ENCODE assay signal across 12 cellular contexts in the genomic region with DNA sequence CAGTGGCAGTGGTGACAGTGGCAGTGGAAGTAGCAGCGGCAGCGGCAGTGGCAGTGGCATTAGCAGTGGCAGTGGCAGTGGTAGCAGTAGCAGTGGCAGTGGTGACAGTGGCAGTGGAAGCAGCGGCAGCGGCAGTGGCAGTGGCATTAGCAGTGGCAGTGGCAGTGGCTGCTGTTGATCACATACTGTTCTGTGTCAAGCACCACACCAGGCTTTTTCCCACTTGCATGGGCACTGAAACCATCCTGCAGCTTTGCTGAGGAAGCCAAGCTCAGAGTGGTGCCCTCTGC. TPM values are rescaled to one million over a fixed set of nuclear protein-coding genes. Genes with fewer than 3 reads are reported as not detected.
DNase-seq lines count a peak whose midpoint lies in the region; TF ChIP-seq lines count a peak whose summit lies in the region.
"Not testable (repeated sequence)": the region's sequence is repeated elsewhere in the genome, so short reads cannot be mapped to it uniquely, and the experiment has no call there.
"Had no signal": no experiment of that assay in that cellular context is flagged by ENCODE, and none has a peak within 500 bp of the region (broad histone marks: within the 10 kb centered on the region; RNA-seq: fewer than 3 reads in every experiment).

No MANE protein-coding gene starts in this region.

- H2AFZ ChIP-seq in PC-9; hepatocyte; neuronal stem cell (ENCODE audit: low read length): not testable (repeated sequence)

- H3K23ac ChIP-seq in neuronal stem cell (ENCODE audit: low read depth, low read length, poor library complexity), result not testable (repeated sequence)

- H3F3A ChIP-seq in PC-9 (ENCODE audit: insufficient read depth, low read depth), result peaks cover 26% of the 10 kb centered on the region; the same call in 1 of the 2 replicates

- not testable (repeated sequence) for H3K27me3 Mint-ChIP-seq in Calu3 (ENCODE audit: unreplicated experiment); type B pancreatic cell

- H3K14ac ChIP-seq in neuronal stem cell (ENCODE audit: low read length), result not testable (repeated sequence)

- peak overlapping the region; percentile 55 for H3K9ac ChIP-seq in neuronal stem cell (ENCODE audit: low read depth, low read length, poor library complexity)

- not testable (repeated sequence) for H2BK5ac ChIP-seq in neuronal stem cell (ENCODE audit: low read length)

- not testable (repeated sequence) for H3K9me2 ChIP-seq in PC-9 (ENCODE audit: insufficient read depth); hepatocyte (replicated peaks; ENCODE audit: insufficient read depth)

- H4K8ac ChIP-seq in neuronal stem cell (ENCODE audit: low read depth, low read length), result not testable (repeated sequence)

- not testable (repeated sequence) for H4K20me1 ChIP-seq in PC-9 (ENCODE audit: insufficient read depth); hepatocyte (ENCODE audit: insufficient read depth, poor library complexity, severe bottlenecking)

- H3K27me3 ChIP-seq in PC-9 (ENCODE audit: insufficient read depth, low read depth); hepatocyte: not testable (repeated sequence)
- peaks cover 0 to 41% (median 0%) of the 10 kb centered on the region in 3 experiments for H3K27me3 ChIP-seq in neuronal stem cell (ENCODE audit: control insufficient read depth in 3 of 3, insufficient read depth in 3 of 3, low read depth in 1 of 3, low read length in 3 of 3)

- H3K4me1 ChIP-seq in PC-9 (replicated peaks; ENCODE audit: insufficient read depth), result peaks cover 40% of the 10 kb centered on the region
- H3K4me1 ChIP-seq in hepatocyte (ENCODE audit: insufficient read depth), result peaks cover 55% of the 10 kb centered on the region
- H3K4me1 ChIP-seq in neuronal stem cell (ENCODE audit: control insufficient read depth in 2 of 2, insufficient read depth in 1 of 2, low read depth in 1 of 2, low read length in 2 of 2), result peaks cover 0 to 15% of the 10 kb centered on the region in 2 donors

- H2BK15ac ChIP-seq in neuronal stem cell (ENCODE audit: low read length), result peak overlapping the region; percentile 93

- not testable (repeated sequence) for H4K91ac ChIP-seq in neuronal stem cell (ENCODE audit: low read depth, low read length, poor library complexity)

- peak overlapping the region; percentile 89 for H3K27ac ChIP-seq in 22Rv1
- not testable (repeated sequence) for H3K27ac ChIP-seq in PC-9; hepatocyte; neuronal stem cell (replicated peaks; ENCODE audit: low read length)

- not testable (repeated sequence) for BruUV-seq in Calu3 (replicated peaks; lab: Mats Ljungman, UMichigan)
- BruUV-seq in PC-9 (replicated peaks; lab: Mats Ljungman, UMichigan), result TSS peak; percentile 27

- H2AK5ac ChIP-seq in neuronal stem cell (ENCODE audit: low read depth, low read length), result peak overlapping the region; percentile 99

- peak overlapping the region; percentile 89 for H2BK12ac ChIP-seq in neuronal stem cell (ENCODE audit: low read length)

- not testable (repeated sequence) for H3K9me3 Mint-ChIP-seq in Calu3 (ENCODE audit: low read depth, unreplicated experiment); type B pancreatic cell

- H3K4me3 Mint-ChIP-seq in Calu3 (ENCODE audit: low read depth, unreplicated experiment) (peak overlapping the region; percentile 85), type B pancreatic cell (peak overlapping the region; percentile 75)

- not testable (repeated sequence) for H3K27ac Mint-ChIP-seq in Calu3 (ENCODE audit: unreplicated experiment); type B pancreatic cell

- peaks cover 27% of the 10 kb centered on the region for H3K36me3 Mint-ChIP-seq in Calu3 (ENCODE audit: insufficient read depth, unreplicated experiment)
- not testable (repeated sequence) for H3K36me3 Mint-ChIP-seq in type B pancreatic cell

- H2BK120ac ChIP-seq in neuronal stem cell (ENCODE audit: low read depth, low read length), result not testable (repeated sequence)

- H3K4me2 ChIP-seq in PC-9 (peak overlapping the region; percentile 85), hepatocyte (peak overlapping the region; percentile 79)
- H3K4me2 ChIP-seq in neuronal stem cell (ENCODE audit: insufficient read depth, low read length, poor library complexity, severe bottlenecking), result not testable (repeated sequence)

- not testable (repeated sequence) for H3K9me3 ChIP-seq in PC-9 (ENCODE audit: insufficient read depth, low read depth); hepatocyte (ENCODE audit: low read depth); neuronal stem cell (replicated peaks in 1 of 2; ENCODE audit: control insufficient read depth in 2 of 2, insufficient read depth in 1 of 2, low read depth in 1 of 2, low read length in 2 of 2)

- TF ChIP-seq CTCF in 22Rv1 (IDR thresholded peaks at IDR 0.05); Calu3 (IDR thresholded peaks at IDR 0.05; ENCODE audit: unreplicated experiment); PC-9 (conservative IDR thresholded peaks at IDR 0.05); hepatocyte (IDR thresholded peaks at IDR 0.05; ENCODE audit: poor library complexity); type B pancreatic cell (conservative IDR thresholded peaks at IDR 0.05): not testable (repeated sequence)

- not testable (repeated sequence) for H3K79me1 ChIP-seq in neuronal stem cell (ENCODE audit: low read depth, low read length)

- H3K36me3 ChIP-seq in PC-9 (ENCODE audit: low read depth); hepatocyte (replicated peaks; ENCODE audit: insufficient read depth, low read depth); neuronal stem cell (replicated peaks in 1 of 2; ENCODE audit: control insufficient read depth in 2 of 2, insufficient read depth in 2 of 2, low read length in 2 of 2): not testable (repeated sequence)

- H3K4me1 Mint-ChIP-seq in Calu3 (ENCODE audit: low read depth, unreplicated experiment) (peaks cover 36% of the 10 kb centered on the region), type B pancreatic cell (ENCODE audit: unreplicated experiment) (peaks cover 11% of the 10 kb centered on the region)

- peak overlapping the region; percentile 64; the same call in 1 of the 2 replicates for H3K4me3 ChIP-seq in PC-9
- not testable (repeated sequence) for H3K4me3 ChIP-seq in hepatocyte; neuronal stem cell (ENCODE audit: low read length in 2 of 2)

- POLR2A ChIA-PET in PC-9 (lab: Charles Lee; ENCODE audit: unreplicated experiment), result not testable (repeated sequence)

- not testable (repeated sequence) for H3K79me2 ChIP-seq in PC-9 (ENCODE audit: low read depth); hepatocyte

- H3K18ac ChIP-seq in neuronal stem cell (ENCODE audit: low read length), result not testable (repeated sequence)

- not testable (repeated sequence) for DNase-seq in Calu3; PC-9; hepatocyte (ENCODE audit: low spot score); neuronal stem cell (ENCODE audit: low spot score); type B pancreatic cell (ENCODE audit: extremely low spot score, unreplicated experiment)

- CTCF ChIA-PET in Calu3 (lab: Charles Lee), result interaction anchor here (1.0 kb wide), 1 partner anchor 74 kb away, joined by 3 read pairs; no protein-coding TSS in a partner anchor
- CTCF ChIA-PET in PC-9 (lab: Charles Lee), result not testable (repeated sequence)

- not testable (repeated sequence) for H3K4ac ChIP-seq in neuronal stem cell (ENCODE audit: low read length)

- intact Hi-C loops in Calu3 (cut with micrococcal nuclease; ENCODE audit: unreplicated experiment) (loop anchor here (2.0 kb wide), 1 partner anchor 71 kb away; no protein-coding TSS in a partner anchor), PC-9 (cut with micrococcal nuclease; ENCODE audit: unreplicated experiment) (loop anchor here (5.0 kb wide), 2 partner anchors 196 to 366 kb away; no protein-coding TSS in a partner anchor)

- 100% methylated on average over 4 of the region's 4 CpGs for WGBS in hepatocyte (ENCODE audit: low lambda C conversion rate, missing lambda C conversion rate)
- no CpG with 5 or more reads among the region's 4 CpGs for WGBS in neuronal stem cell (ENCODE audit: extremely low coverage in 2 of 2, insufficient read length in 2 of 2, insufficient replicate concordance in 1 of 2), 2 donors

RNA-seq across cellular contexts. Expression of a gene that starts 1.3 kb away (rescaled TPM):
- total RNA-seq in Calu3 (2022) (6.2 and 6.4 TPM in 2 replicates), PC-9 (2021) (8.7 and 14.0 TPM in 2 replicates), hepatocyte (4.1 and 5.7 TPM in 2 replicates), type B pancreatic cell (ENCODE audit: low replicate concordance) (7.3 and 17.9 TPM in 2 replicates)
- 6.4 and 6.9 TPM in 2 replicates for polyA plus RNA-seq in hepatocyte
- not detected for polyA plus RNA-seq in neuronal stem cell (2013, experiment 1 of 2)
- polyA plus RNA-seq in neuronal stem cell (2013, experiment 2 of 2), result not detected
- total RNA-seq: CD4-positive, alpha-beta memory T cell; GM12878; GM23248; H4; HFFc6 had no signal
- polyA plus RNA-seq: A549; CD4-positive, alpha-beta memory T cell; GM12878; GM23248 had no signal

RNA-seq across cellular contexts. Expression of a gene that starts 18.9 kb away (rescaled TPM):
- total RNA-seq in Calu3 (2022), result 12.2 and 13.6 TPM in 2 replicates
- total RNA-seq in PC-9 (2021), result 11.2 and 14.1 TPM in 2 replicates
- total RNA-seq in hepatocyte, result 8.6 and 12.0 TPM in 2 replicates
- 17.7 and 19.1 TPM in 2 replicates for polyA plus RNA-seq in hepatocyte
- 15.0 TPM for polyA plus RNA-seq in neuronal stem cell (2013, experiment 1 of 2)
- polyA plus RNA-seq in neuronal stem cell (2013, experiment 2 of 2), result 14.9 TPM
- 11.7 and 18.4 TPM in 2 replicates for total RNA-seq in type B pancreatic cell (ENCODE audit: low replicate concordance)

RNA-seq across cellular contexts. Expression of a gene that starts 39.1 kb away (rescaled TPM):
- total RNA-seq in Calu3 (2022), result 1,920 and 1,936 TPM in 2 replicates
- 2,188 and 2,275 TPM in 2 replicates for total RNA-seq in PC-9 (2021)
- total RNA-seq in hepatocyte, result 1,754 and 2,772 TPM in 2 replicates
- polyA plus RNA-seq in hepatocyte, result 444 and 460 TPM in 2 replicates
- polyA plus RNA-seq in neuronal stem cell (2013, experiment 1 of 2), result 3,158 TPM
- polyA plus RNA-seq in neuronal stem cell (2013, experiment 2 of 2), result 3,117 TPM
- total RNA-seq in type B pancreatic cell (ENCODE audit: low replicate concordance), result 1,432 and 1,737 TPM in 2 replicates

RNA-seq across cellular contexts. Expression of a gene that starts 49.8 kb away (rescaled TPM):
- total RNA-seq in Calu3 (2022) (not detected in 2 replicates), PC-9 (2021) (0.96 and 2.1 TPM in 2 replicates), hepatocyte (22.2 and 28.7 TPM in 2 replicates), type B pancreatic cell (ENCODE audit: low replicate concordance) (10.8 and 12.8 TPM in 2 replicates)
- 43.5 and 53.6 TPM in 2 replicates for polyA plus RNA-seq in hepatocyte
- 0.08 TPM for polyA plus RNA-seq in neuronal stem cell (2013, experiment 1 of 2)
- polyA plus RNA-seq in neuronal stem cell (2013, experiment 2 of 2), result 0.11 TPM
- total RNA-seq: CD4-positive, alpha-beta memory T cell; GM12878; GM23248; HFFc6 had no signal
- polyA plus RNA-seq: CD4-positive, alpha-beta memory T cell; GM12878; GM23248 had no signal

RNA-seq across cellular contexts. Expression of a gene that starts 58.9 kb away (rescaled TPM):
- total RNA-seq in Calu3 (2022), result 740 and 763 TPM in 2 replicates
- total RNA-seq in PC-9 (2021), result 700 and 744 TPM in 2 replicates
- total RNA-seq in hepatocyte, result 44.6 and 71.3 TPM in 2 replicates
- polyA plus RNA-seq in hepatocyte, result 252 and 313 TPM in 2 replicates
- polyA plus RNA-seq in neuronal stem cell (2013, experiment 1 of 2), result 59.5 TPM
- 57.4 TPM for polyA plus RNA-seq in neuronal stem cell (2013, experiment 2 of 2)
- 246 and 611 TPM in 2 replicates for total RNA-seq in type B pancreatic cell (ENCODE audit: low replicate concordance)
- polyA plus RNA-seq: CD4-positive, alpha-beta memory T cell had no signal
